ENCODE assay signal across 20 cellular contexts in genomic region chr12:94211011-94211410, GRCh38.
"Had no signal": no experiment of that assay in that cellular context is flagged by ENCODE, and none has a peak within 500 bp of the region (broad histone marks: within the 10 kb centered on the region; RNA-seq: fewer than 3 reads in every experiment).

No MANE protein-coding gene starts in this region.

- H3K27ac Mint-ChIP-seq: activated naive CD8-positive, alpha-beta T cell treated with anti-CD3 and anti-CD28 coated beads, Interleukin-2, amount 10 ng/mL, durations not matched to agents 7 days and 5 days; activated T-cell treated with anti-CD3 and anti-CD28 coated beads, Interleukin-2, amount 50 U/mL, for 24 hours; activated T-helper 2 cell treated with anti-CD3 and anti-CD28 coated beads, Interferon-gamma antibody, Interleukin-2, Interleukin-4, amounts not matched to agents 10 μg/mL and 5 μg/mL and 100 μg/mL, durations not matched to agents 14 hours and 24 hours and 36 hours; neural progenitor cell had no signal

- H3K9me3 ChIP-seq: heart left ventricle, mucosa of descending colon, prostate gland, stomach, suprapubic skin, transverse colon had no signal

- H3K4me3 Mint-ChIP-seq: activated naive CD8-positive, alpha-beta T cell treated with anti-CD3 and anti-CD28 coated beads, Interleukin-2, amount 10 ng/mL, durations not matched to agents 7 days and 5 days; activated T-cell treated with anti-CD3 and anti-CD28 coated beads, Interleukin-2, amount 50 U/mL, for 24 hours; neural progenitor cell had no signal

- DNase-seq: activated CD4-positive, alpha-beta T cell treated with anti-CD3 and anti-CD28 coated beads, Interleukin-2, amount 50 U/mL, for 4 hours; activated CD8-positive, alpha-beta memory T cell treated with anti-CD3 and anti-CD28 coated beads for 24 hours; activated CD8-positive, alpha-beta memory T cell treated with anti-CD3 and anti-CD28 coated beads, Interleukin-2, amount 50 U/mL, for 4 hours; activated naive CD4-positive, alpha-beta T cell; activated naive CD8-positive, alpha-beta T cell treated with anti-CD3 and anti-CD28 coated beads, Interleukin-2, amount 10 ng/mL, durations not matched to agents 7 days and 5 days; activated T-cell treated with anti-CD3 and anti-CD28 coated beads, Interleukin-2, amount 50 U/mL, for 24 hours; cerebellar nuclear complex; cortex of kidney; heart left ventricle; left colon; mesendoderm; mucosa of descending colon; stimulated activated CD4-positive, alpha-beta T cell treated with anti-CD3 and anti-CD28 coated beads, Interleukin-12 subunit alpha, Interleukin-12 subunit beta, amount 100 ng/mL, for 4 hours; stimulated activated CD4-positive, alpha-beta T cell treated with anti-CD3 and anti-CD28 coated beads, Interleukin-4, amount 100 ng/mL, for 4 hours; stomach; transverse colon had no signal

- H3K27me3 ChIP-seq: heart left ventricle, neural progenitor cell, stomach, suprapubic skin, transverse colon had no signal

- H3K4me3 ChIP-seq: heart left ventricle, mucosa of descending colon, neural progenitor cell, prostate gland, stomach, suprapubic skin, transverse colon had no signal

- H3K27ac ChIP-seq: heart left ventricle, neural progenitor cell, prostate gland, stomach, suprapubic skin, transverse colon had no signal

- H3K27me3 Mint-ChIP-seq: activated naive CD8-positive, alpha-beta T cell treated with anti-CD3 and anti-CD28 coated beads, Interleukin-2, amount 10 ng/mL, durations not matched to agents 7 days and 5 days; activated T-cell treated with anti-CD3 and anti-CD28 coated beads, Interleukin-2, amount 50 U/mL, for 24 hours had no signal

- H3K36me3 ChIP-seq: neural progenitor cell, prostate gland, stomach, suprapubic skin, transverse colon had no signal

- H3K4me1 Mint-ChIP-seq: neural progenitor cell had no signal

- H3K4me1 ChIP-seq: neural progenitor cell, prostate gland had no signal
